20 cellular contexts compared by ENCODE assay signal in genomic region chr1:183675381-183675780, GRCh38. TPM values are rescaled to one million over a fixed set of nuclear protein-coding genes. Genes with fewer than 3 reads are reported as not detected.
A peak's percentile ranks its signal among the peaks of the same experiment; 100 is the strongest.
DNase-seq lines count a peak whose midpoint lies in the region; ATAC-seq, FAIRE-seq and TF ChIP-seq lines count a peak whose summit lies in the region.
"Had no signal": no experiment of that assay in that cellular context is flagged by ENCODE, and none has a peak within 500 bp of the region (broad histone marks: within the 10 kb centered on the region; RNA-seq: fewer than 3 reads in every experiment).

No MANE protein-coding gene starts in this region.

- no peak overlapping the region for H4K12ac ChIP-seq in trophoblast cell (ENCODE audit: low read depth, low read length)

- no peak overlapping the region for H2BK12ac ChIP-seq in trophoblast cell (ENCODE audit: low read length)

- no peak for ATAC-seq in activated T-cell treated with anti-CD3 and anti-CD28 coated beads, Interleukin-2, amount 50 U/mL, for 4 hours
- ATAC-seq in GM19455 (IDR thresholded peaks at IDR 0.05; ENCODE audit: unreplicated experiment) = no peak

- H3K27ac ChIP-seq in trophoblast cell (ENCODE audit: low read depth, low read length) = no peak overlapping the region
- H3K27ac ChIP-seq: GM23248 had no signal

- H3K4me3 ChIP-seq in bronchial epithelial cell (ENCODE audit: low read depth, low read length) (no peak overlapping the region), trophoblast cell (ENCODE audit: low read depth, low read length) (no peak overlapping the region)
- H3K4me3 ChIP-seq: GM23248 had no signal

- H3K27me3 ChIP-seq in bronchial epithelial cell (ENCODE audit: control insufficient read depth, insufficient read depth, low read length) (peaks cover 2% of the 10 kb centered on the region), trophoblast cell (ENCODE audit: insufficient read depth, low read length) (no peaks in the 10 kb centered on the region)

- no peaks in the 10 kb centered on the region for H3K79me2 ChIP-seq in trophoblast cell (ENCODE audit: control insufficient read depth, insufficient read depth, low read length, poor library complexity)

- no peak overlapping the region for H3K23ac ChIP-seq in trophoblast cell (ENCODE audit: low read length)

- H2BK120ac ChIP-seq in trophoblast cell (ENCODE audit: insufficient read depth, low read length, poor library complexity) = no peak overlapping the region

- H3K14ac ChIP-seq in trophoblast cell (ENCODE audit: low read length) = no peak overlapping the region

- H3K4me1 Mint-ChIP-seq in activated T-cell treated with anti-CD3 and anti-CD28 coated beads, Interleukin-2, amount 50 U/mL, for 4 hours (ENCODE audit: low read depth) = no peaks in the 10 kb centered on the region
- H3K4me1 Mint-ChIP-seq: CD4-positive, alpha-beta memory T cell had no signal

- no peak overlapping the region for H3K4ac ChIP-seq in trophoblast cell (ENCODE audit: low read depth, low read length)

- H2AK5ac ChIP-seq in trophoblast cell (ENCODE audit: low read length) = no peak overlapping the region

- H3K4me2 ChIP-seq in trophoblast cell (ENCODE audit: low read length) = no peak overlapping the region

- no peak overlapping the region for H3K18ac ChIP-seq in trophoblast cell (ENCODE audit: low read length)

- no peaks in the 10 kb centered on the region for H3K9me3 Mint-ChIP-seq in activated T-cell treated with anti-CD3 and anti-CD28 coated beads, Interleukin-2, amount 50 U/mL, for 4 hours

- no peak for FAIRE-seq in bronchial epithelial cell (lab: Jason Lieb, UNC)
- FAIRE-seq: G401.6, GM12892, H1 had no signal

- no peak overlapping the region for H2AFZ ChIP-seq in trophoblast cell (ENCODE audit: insufficient read depth, low read length, poor library complexity)
- H2AFZ ChIP-seq: GM23248 had no signal

- no peak overlapping the region for H2BK5ac ChIP-seq in trophoblast cell (ENCODE audit: low read depth, low read length, poor library complexity)

- no peaks in the 10 kb centered on the region for H3K36me3 ChIP-seq in bronchial epithelial cell (ENCODE audit: control insufficient read depth, insufficient read depth, low read length)
- no peaks in the 10 kb centered on the region for H3K36me3 ChIP-seq in trophoblast cell (ENCODE audit: control insufficient read depth in 1 of 2, insufficient read depth in 2 of 2, low read length in 2 of 2)

- no peak overlapping the region for H3K4me3 Mint-ChIP-seq in activated T-cell treated with anti-CD3 and anti-CD28 coated beads, Interleukin-2, amount 50 U/mL, for 4 hours
- H3K4me3 Mint-ChIP-seq: CD4-positive, alpha-beta memory T cell had no signal

- H3K36me3 Mint-ChIP-seq in activated T-cell treated with anti-CD3 and anti-CD28 coated beads, Interleukin-2, amount 50 U/mL, for 4 hours (ENCODE audit: insufficient read depth) = peaks cover 3% of the 10 kb centered on the region

- TF ChIP-seq CTCF in bronchial epithelial cell (IDR thresholded peaks at IDR 0.05; ENCODE audit: insufficient read depth, low read length, severe bottlenecking) = no peak

- peaks cover 4% of the 10 kb centered on the region for H3K27me3 Mint-ChIP-seq in activated T-cell treated with anti-CD3 and anti-CD28 coated beads, Interleukin-2, amount 50 U/mL, for 4 hours (ENCODE audit: low read depth)

- no peaks in the 10 kb centered on the region for H3K79me1 ChIP-seq in trophoblast cell (ENCODE audit: low read length)

- peak; percentile 11 for DNase-seq in M059J (ENCODE audit: low read depth)
- DNase-seq in NCI-H226 = peak; percentile 37
- DNase-seq in bronchial epithelial cell (ENCODE audit: low read depth) = peak; percentile 35
- peak; percentile 11 to 72 for DNase-seq in trophoblast cell
- DNase-seq in activated T-cell treated with anti-CD3 and anti-CD28 coated beads, Interleukin-2, amount 50 U/mL, for 4 hours = no peak
- DNase-seq: C1 segment of cervical spinal cord; CD4-positive, alpha-beta memory T cell; COR-L47; DMS153; DND-41; GM23248; H7; HCEC 1CT had no signal

- H4K91ac ChIP-seq in trophoblast cell (ENCODE audit: low read depth, low read length) = no peak overlapping the region

- H4K8ac ChIP-seq in trophoblast cell (ENCODE audit: low read depth, low read length) = no peak overlapping the region

- H3K4me1 ChIP-seq in trophoblast cell (ENCODE audit: control insufficient read depth in 1 of 2, insufficient read depth in 2 of 2, low read length in 2 of 2) = peaks cover 2 to 5% of the 10 kb centered on the region in 2 experiments

- no peaks in the 10 kb centered on the region for H3K9me3 ChIP-seq in trophoblast cell (ENCODE audit: insufficient read depth, low read depth, low read length)

- no peak overlapping the region for H3K9ac ChIP-seq in trophoblast cell (ENCODE audit: low read length)
- H3K9ac ChIP-seq: GM23248 had no signal

RNA-seq across cellular contexts. Expression of gene APOBEC4, which starts 22.3 kb away (rescaled TPM):
- not detected in 2 replicates for total RNA-seq in M059J (2014; rRNA removed; shearing (Covaris generic))
- not detected in 2 replicates for total RNA-seq in bronchial epithelial cell
- not detected in 2 replicates for polyA plus RNA-seq in trophoblast cell (2013)
- not detected for total RNA-seq in activated T-cell treated with anti-CD3 and anti-CD28 coated beads, Interleukin-2, amount 50 U/mL, for 4 hours
- total RNA-seq: A172; A673; CD4-positive, alpha-beta memory T cell; GM23248; H1; H7 had no signal
- polyA plus RNA-seq: BJ; CD4-positive, alpha-beta memory T cell; GM23248; H1 had no signal

RNA-seq across cellular contexts. Expression of gene ARPC5, which starts 39.8 kb away (rescaled TPM):
- 293 and 409 TPM in 2 replicates for total RNA-seq in M059J (2014; rRNA removed; shearing (Covaris generic))
- 95.3 and 182 TPM in 2 replicates for total RNA-seq in bronchial epithelial cell
- 127 and 133 TPM in 2 replicates for polyA plus RNA-seq in trophoblast cell (2013)
- total RNA-seq in activated T-cell treated with anti-CD3 and anti-CD28 coated beads, Interleukin-2, amount 50 U/mL, for 4 hours = 100 to 1,000 TPM in 2 of 3 donors, 10 to 100 TPM in 1; 98.1 to 107 (median 100) TPM
